Comparison of ENCODE assay signal across 8 cellular contexts in the genomic region with DNA sequence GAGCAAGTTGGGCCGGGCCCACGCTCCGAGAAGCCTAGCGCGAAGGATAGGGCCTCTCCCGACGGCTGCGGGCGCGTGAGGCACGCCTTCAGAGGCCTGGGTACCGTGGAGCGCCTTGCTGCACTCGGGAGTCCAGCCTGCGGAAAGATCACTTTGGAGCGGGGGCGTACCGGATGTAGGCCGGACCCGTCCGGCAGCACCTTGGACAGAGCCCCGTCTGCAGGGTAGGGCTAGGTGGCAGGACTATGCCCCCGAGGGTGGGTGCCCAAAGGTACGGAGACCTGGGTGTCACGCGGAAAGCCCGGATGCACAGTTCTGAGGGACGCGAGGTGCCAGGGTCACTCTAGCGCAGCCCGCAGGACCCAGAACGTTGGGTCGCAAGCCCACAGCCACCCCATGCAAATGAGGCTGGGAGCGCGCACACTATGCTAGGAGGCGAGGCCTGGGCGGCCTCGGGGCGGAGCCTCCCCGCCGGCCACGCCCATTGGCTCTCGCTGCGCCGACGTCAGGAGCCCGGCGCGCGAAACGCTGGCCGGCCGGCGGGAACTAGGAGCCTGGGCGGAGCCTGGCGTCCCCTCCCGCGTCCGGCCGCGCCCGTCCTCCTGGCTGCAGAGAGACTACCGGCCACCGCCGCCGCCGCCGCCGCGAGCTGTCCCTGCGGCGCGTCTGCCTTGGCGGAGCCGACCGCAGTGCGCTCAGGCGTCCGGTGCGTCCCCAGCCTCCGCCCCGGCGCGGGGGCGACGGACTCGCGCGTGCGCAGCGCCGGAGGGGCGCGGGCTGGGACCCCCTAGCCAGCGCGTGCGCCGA. TPM values are rescaled to one million over a fixed set of nuclear protein-coding genes. Genes with fewer than 3 reads are reported as not detected.
DNase-seq lines count a peak whose midpoint lies in the region; FAIRE-seq and TF ChIP-seq lines count a peak whose summit lies in the region.

A gene (plus strand): TSS at position 611 of the 807 bp plus-strand sequence. CDS start 327 bp downstream, outside the sequence.

- peaks cover 26% of the 10 kb centered on the region for H3K4me1 Mint-ChIP-seq in neural crest cell

- peaks cover 7% of the 10 kb centered on the region for H4K20me1 ChIP-seq in Loucy (ENCODE audit: insufficient read depth, low read length, poor library complexity, severe bottlenecking)

- H3K4me1 ChIP-seq in ES-I3 (ENCODE audit: insufficient read depth, low read length) (peaks cover 6% of the 10 kb centered on the region; the same call in 1 of the 2 replicates), Loucy (ENCODE audit: insufficient read depth, low read length, poor library complexity, severe bottlenecking) (peaks cover 2% of the 10 kb centered on the region), stomach (peaks cover 46 to 72% (median 63%) of the 10 kb centered on the region in 4 donors)

- peaks cover 3% of the 10 kb centered on the region; the same call in 1 of the 2 replicates for H3K36me3 ChIP-seq in ES-I3 (ENCODE audit: insufficient read depth, low read length)
- no peaks in the 10 kb centered on the region for H3K36me3 ChIP-seq in Loucy (ENCODE audit: insufficient read depth, low read length)
- H3K36me3 ChIP-seq in stomach = peaks cover 0 to 10% (median 0%) of the 10 kb centered on the region in 4 donors

- TF ChIP-seq CTCF in Loucy (conservative IDR thresholded peaks at IDR 0.05; ENCODE audit: low read length) (no peak), foreskin fibroblast (IDR thresholded peaks at IDR 0.05; ENCODE audit: low read depth, low read length) (no peak), neural crest cell (conservative IDR thresholded peaks at IDR 0.05) (no peak), stomach (IDR thresholded peaks at IDR 0.05) (no peak)

- H3K9ac ChIP-seq in ES-I3 (ENCODE audit: low read depth, low read length) (peak within 1 kb of the TSS; percentile 91), Loucy (ENCODE audit: low read depth, low read length, poor library complexity, severe bottlenecking) (peak within 1 kb of the TSS; percentile 77)

- no peaks in the 10 kb centered on the region for H3F3A ChIP-seq in Loucy (ENCODE audit: low read depth)

- peaks cover 11% of the 10 kb centered on the region; the same call in 1 of the 2 replicates for H3K79me2 ChIP-seq in Loucy (ENCODE audit: insufficient read depth, low read length)

- no peaks in the 10 kb centered on the region for H3K9me3 ChIP-seq in ES-I3 (ENCODE audit: control insufficient read depth, insufficient read depth, low read length)
- H3K9me3 ChIP-seq in Loucy (ENCODE audit: insufficient read depth, low read depth, low read length) = no peaks in the 10 kb centered on the region
- no peaks in the 10 kb centered on the region for H3K9me3 ChIP-seq in stomach

- no peak for FAIRE-seq in H54 (lab: Jason Lieb, UNC)

- no peaks in the 10 kb centered on the region for H3K9me2 ChIP-seq in Loucy (replicated peaks; ENCODE audit: low read depth, low read length)

- no peak within 1 kb of the TSS for H2AFZ ChIP-seq in Loucy (ENCODE audit: low read length)

- no peak for TF ChIP-seq EP300 in stomach (IDR thresholded peaks at IDR 0.05)

- TF ChIP-seq POLR2A in H54 (IDR thresholded peaks at IDR 0.05; ENCODE audit: low read depth, low read length) (peak; percentile 51), stomach (IDR thresholded peaks at IDR 0.05) (no peak)

- peaks cover 5% of the 10 kb centered on the region for H3K36me3 Mint-ChIP-seq in neural crest cell (ENCODE audit: low read depth)

- H3K4me3 ChIP-seq in Loucy (ENCODE audit: low read length, poor library complexity, severe bottlenecking) (peak within 1 kb of the TSS; percentile 77), foreskin fibroblast (ENCODE audit: low read depth in 1 of 2, low read length in 2 of 2) (peak within 1 kb of the TSS; percentile 55 to 59), stomach (peak within 1 kb of the TSS; percentile 56 to 82 (median 70))

- peak within 1 kb of the TSS; percentile 87 for H3K4me3 Mint-ChIP-seq in neural crest cell

- H3K27me3 ChIP-seq in Loucy (ENCODE audit: insufficient read depth, low read length, poor library complexity, severe bottlenecking) (no peaks in the 10 kb centered on the region), stomach (peaks cover 31 to 65% (median 48%) of the 10 kb centered on the region in 3 donors)

- H3K27me3 Mint-ChIP-seq in neural crest cell (ENCODE audit: low read depth) = peaks cover 35% of the 10 kb centered on the region

- 0 to 4% (median 1%) methylated on average over 22 to 98 of the region's 98 CpGs for WGBS in stomach, 5 donors

- intact Hi-C loops in stomach (cut with DNase I; ENCODE audit: low total_unique reads) = no loop called here

- peak within 1 kb of the TSS; percentile 49 to 87 (median 65) for H3K27ac ChIP-seq in stomach

- no peaks in the 10 kb centered on the region for H3K9me3 Mint-ChIP-seq in neural crest cell

- DNase-seq in H54 (ENCODE audit: insufficient read length, low spot score) (peak; percentile 94), SHP77 (lab: John Stamatoyannopoulos, UW) (peak; percentile 82 to 89), activated gamma-delta T cell treated with Interleukin-2 at 50 U/mL for 16 hours (peak; percentile 63), foreskin fibroblast (peak; percentile 89 to 96), neural crest cell (ENCODE audit: low read depth, low spot score) (peak; percentile 84), stomach (peak; percentile 92)

- peak within 1 kb of the TSS; percentile 71 for H3K4me2 ChIP-seq in Loucy (ENCODE audit: low read depth, low read length, poor library complexity, severe bottlenecking)

- no peak within 1 kb of the TSS for H3K27ac Mint-ChIP-seq in neural crest cell (ENCODE audit: unreplicated experiment)

RNA-seq across cellular contexts. Expression of the gene that starts here (rescaled TPM):
- total RNA-seq in neural crest cell (53.3 and 53.4 TPM in 2 replicates), stomach (10 to 100 TPM in 2 of 5 donors, 1 to 10 TPM in 3; 4.8 to 43.2 (median 8.4) TPM)
- 10 to 100 TPM in 2 of 3 donors, 1 to 10 TPM in 1; 2.7 to 15.3 (median 10.9) TPM for polyA plus RNA-seq in stomach

Comparison
In these comparisons a context has a peak if more than half of its experiments do, and no peak if none do; other contexts are left out.
1. Peak in every context shown above with its lines: DNase-seq, H3K4me3 ChIP-seq and H3K27ac ChIP-seq.